ENCODE assay signal across 11 cellular contexts in genomic region chr15:31484369-31484951, GRCh38.
A peak's percentile ranks its signal among the peaks of the same experiment; 100 is the strongest.
DNase-seq lines count a peak whose midpoint lies in the region; ATAC-seq, FAIRE-seq and TF ChIP-seq lines count a peak whose summit lies in the region.
"Had no signal": no experiment of that assay in that cellular context is flagged by ENCODE, and none has a peak within 500 bp of the region (broad histone marks: within the 10 kb centered on the region; RNA-seq: fewer than 3 reads in every experiment).

No MANE protein-coding gene starts in this region.

- intact Hi-C loops in natural killer cell (cut with micrococcal nuclease) (no loop called here), vagina (cut with DNase I) (loop anchor here (10.0 kb wide), 2 partner anchors 120 to 160 kb away; partner anchors contain the start of gene KLF13), breast epithelium (cut with DNase I; ENCODE audit: low total_unique reads) (loop anchor here (10.0 kb wide), 2 partner anchors 110 to 280 kb away; no protein-coding TSS in a partner anchor)

- H3K4me3 ChIP-seq in vagina (peak overlapping the region in 1 of 2 donors; percentile 56), breast epithelium (no peak overlapping the region), small intestine (ENCODE audit: low read depth in 1 of 2, low read length in 2 of 2) (no peak overlapping the region)

- H3K4me1 Mint-ChIP-seq in stimulated activated naive CD8-positive, alpha-beta T cell treated with anti-CD3 and anti-CD28 coated beads, Interleukin-15, Interleukin-2, amounts not matched to agents 100 ng/mL and 50 ng/mL, for 24 hours (ENCODE audit: low read depth): peaks cover 67% of the 10 kb centered on the region
- peaks cover 42% of the 10 kb centered on the region for H3K4me1 Mint-ChIP-seq in central memory CD8-positive, alpha-beta T cell
- H3K4me1 Mint-ChIP-seq in natural killer cell: peaks cover 31 to 44% of the 10 kb centered on the region in 2 donors

- no peak for ATAC-seq in stimulated activated naive CD8-positive, alpha-beta T cell treated with anti-CD3 and anti-CD28 coated beads, Interleukin-15, Interleukin-2, amounts not matched to agents 100 U/mL and 50 U/mL, for 24 hours
- ATAC-seq in central memory CD8-positive, alpha-beta T cell (replicated peaks; ENCODE audit: extremely low read depth, poor library complexity, severe bottlenecking): no peak
- no peak for ATAC-seq in natural killer cell
- ATAC-seq: SK-N-SH treated with all-trans-retinoic acid at 6 μM for 48 hours had no signal

- peaks cover 9% of the 10 kb centered on the region for H3K27me3 Mint-ChIP-seq in stimulated activated naive CD8-positive, alpha-beta T cell treated with anti-CD3 and anti-CD28 coated beads, Interleukin-15, Interleukin-2, amounts not matched to agents 100 ng/mL and 50 ng/mL, for 24 hours
- no peaks in the 10 kb centered on the region for H3K27me3 Mint-ChIP-seq in central memory CD8-positive, alpha-beta T cell
- H3K27me3 Mint-ChIP-seq in natural killer cell (ENCODE audit: low read depth in 2 of 2): peaks cover 0 to 3% of the 10 kb centered on the region in 2 donors

- H3K4me3 Mint-ChIP-seq in stimulated activated naive CD8-positive, alpha-beta T cell treated with anti-CD3 and anti-CD28 coated beads, Interleukin-15, Interleukin-2, amounts not matched to agents 100 ng/mL and 50 ng/mL, for 24 hours: peak overlapping the region; percentile 80
- H3K4me3 Mint-ChIP-seq in central memory CD8-positive, alpha-beta T cell: peak overlapping the region; percentile 93
- peak overlapping the region; percentile 93 for H3K4me3 Mint-ChIP-seq in natural killer cell

- TF ChIP-seq POLR2A in vagina (IDR thresholded peaks at IDR 0.05): no peak
- no peak for TF ChIP-seq POLR2A in breast epithelium (IDR thresholded peaks at IDR 0.05)

- H3K9me3 ChIP-seq in vagina (no peaks in the 10 kb centered on the region), breast epithelium (no peaks in the 10 kb centered on the region), small intestine (ENCODE audit: control insufficient read depth, low read depth) (no peaks in the 10 kb centered on the region)

- no peaks in the 10 kb centered on the region for H3K27me3 ChIP-seq in vagina
- H3K27me3 ChIP-seq in breast epithelium: peaks cover 0 to 12% of the 10 kb centered on the region in 2 donors
- H3K27me3 ChIP-seq in small intestine (ENCODE audit: control insufficient read depth in 2 of 2, insufficient read depth in 2 of 2, low read length in 2 of 2): no peaks in the 10 kb centered on the region

- no peak for DNase-seq in stimulated activated naive CD8-positive, alpha-beta T cell treated with anti-CD3 and anti-CD28 coated beads, Interleukin-15, Interleukin-2, amounts not matched to agents 100 U/mL and 50 U/mL, for 24 hours
- DNase-seq in central memory CD8-positive, alpha-beta T cell (ENCODE audit: low spot score in 2 of 2): no peak
- no peak for DNase-seq in natural killer cell
- DNase-seq in vagina (ENCODE audit: extremely low spot score in 2 of 2): peak in 1 of 2 donors; percentile 87
- DNase-seq in breast epithelium (ENCODE audit: low spot score in 2 of 2): no peak
- no peak for DNase-seq in small intestine
- DNase-seq in central memory CD4-positive, alpha-beta T cell: no peak
- DNase-seq: NCI-H1092, NCI-H2227 treated with DMSO at 0.1 percent for 48 hours had no signal

- TF ChIP-seq CTCF in natural killer cell (IDR thresholded peaks at IDR 0.05) (no peak), vagina (IDR thresholded peaks at IDR 0.05) (no peak), breast epithelium (IDR thresholded peaks at IDR 0.05) (no peak)

- H3K36me3 ChIP-seq in vagina (no peaks in the 10 kb centered on the region), breast epithelium (no peaks in the 10 kb centered on the region), small intestine (ENCODE audit: control insufficient read depth in 2 of 2, insufficient read depth in 2 of 2, low read length in 2 of 2) (no peaks in the 10 kb centered on the region)

- no peaks in the 10 kb centered on the region for H3K9me3 Mint-ChIP-seq in stimulated activated naive CD8-positive, alpha-beta T cell treated with anti-CD3 and anti-CD28 coated beads, Interleukin-15, Interleukin-2, amounts not matched to agents 100 ng/mL and 50 ng/mL, for 24 hours
- H3K9me3 Mint-ChIP-seq in central memory CD8-positive, alpha-beta T cell: no peaks in the 10 kb centered on the region
- no peaks in the 10 kb centered on the region for H3K9me3 Mint-ChIP-seq in natural killer cell

- FAIRE-seq in small intestine (lab: Jason Lieb, UNC): no peak

- H3K27ac ChIP-seq in vagina (peak overlapping the region; percentile 41), breast epithelium (no peak overlapping the region), small intestine (ENCODE audit: low read depth in 1 of 2, low read length in 1 of 2) (no peak overlapping the region)

- WGBS in small intestine, 3 donors: 96 to 97% (median 97%) methylated on average over 44 of the region's 44 CpGs

- H3K36me3 Mint-ChIP-seq in stimulated activated naive CD8-positive, alpha-beta T cell treated with anti-CD3 and anti-CD28 coated beads, Interleukin-15, Interleukin-2, amounts not matched to agents 100 ng/mL and 50 ng/mL, for 24 hours (ENCODE audit: low read depth): peaks cover 14% of the 10 kb centered on the region
- peaks cover 9% of the 10 kb centered on the region for H3K36me3 Mint-ChIP-seq in central memory CD8-positive, alpha-beta T cell (ENCODE audit: insufficient read depth)
- H3K36me3 Mint-ChIP-seq in natural killer cell: no peaks in the 10 kb centered on the region

- peak overlapping the region; percentile 90 for H3K27ac Mint-ChIP-seq in stimulated activated naive CD8-positive, alpha-beta T cell treated with anti-CD3 and anti-CD28 coated beads, Interleukin-15, Interleukin-2, amounts not matched to agents 100 ng/mL and 50 ng/mL, for 24 hours
- peak overlapping the region; percentile 94 for H3K27ac Mint-ChIP-seq in central memory CD8-positive, alpha-beta T cell (ENCODE audit: low read depth)
- peak overlapping the region; percentile 63 to 86 for H3K27ac Mint-ChIP-seq in natural killer cell

- H3K4me1 ChIP-seq in vagina (peaks cover 55% of the 10 kb centered on the region), breast epithelium (no peaks in the 10 kb centered on the region), small intestine (ENCODE audit: control insufficient read depth in 2 of 2, insufficient read depth in 1 of 2, low read depth in 1 of 2, low read length in 1 of 2) (no peaks in the 10 kb centered on the region)
